ENCODE assay signal across 1 cellular context in genomic region chr7:102273749-102274712, GRCh38.
A peak's percentile ranks its signal among the peaks of the same experiment; 100 is the strongest.
TF ChIP-seq lines count a peak whose summit lies in the region.

No MANE protein-coding gene starts in this region.

TF ChIP-seq in HepG2, 621 proteins besides CTCF, POLR2A, EP300 and RAD21 (continued from another document and continues in another):
- TF ChIP-seq, protein P1, sequence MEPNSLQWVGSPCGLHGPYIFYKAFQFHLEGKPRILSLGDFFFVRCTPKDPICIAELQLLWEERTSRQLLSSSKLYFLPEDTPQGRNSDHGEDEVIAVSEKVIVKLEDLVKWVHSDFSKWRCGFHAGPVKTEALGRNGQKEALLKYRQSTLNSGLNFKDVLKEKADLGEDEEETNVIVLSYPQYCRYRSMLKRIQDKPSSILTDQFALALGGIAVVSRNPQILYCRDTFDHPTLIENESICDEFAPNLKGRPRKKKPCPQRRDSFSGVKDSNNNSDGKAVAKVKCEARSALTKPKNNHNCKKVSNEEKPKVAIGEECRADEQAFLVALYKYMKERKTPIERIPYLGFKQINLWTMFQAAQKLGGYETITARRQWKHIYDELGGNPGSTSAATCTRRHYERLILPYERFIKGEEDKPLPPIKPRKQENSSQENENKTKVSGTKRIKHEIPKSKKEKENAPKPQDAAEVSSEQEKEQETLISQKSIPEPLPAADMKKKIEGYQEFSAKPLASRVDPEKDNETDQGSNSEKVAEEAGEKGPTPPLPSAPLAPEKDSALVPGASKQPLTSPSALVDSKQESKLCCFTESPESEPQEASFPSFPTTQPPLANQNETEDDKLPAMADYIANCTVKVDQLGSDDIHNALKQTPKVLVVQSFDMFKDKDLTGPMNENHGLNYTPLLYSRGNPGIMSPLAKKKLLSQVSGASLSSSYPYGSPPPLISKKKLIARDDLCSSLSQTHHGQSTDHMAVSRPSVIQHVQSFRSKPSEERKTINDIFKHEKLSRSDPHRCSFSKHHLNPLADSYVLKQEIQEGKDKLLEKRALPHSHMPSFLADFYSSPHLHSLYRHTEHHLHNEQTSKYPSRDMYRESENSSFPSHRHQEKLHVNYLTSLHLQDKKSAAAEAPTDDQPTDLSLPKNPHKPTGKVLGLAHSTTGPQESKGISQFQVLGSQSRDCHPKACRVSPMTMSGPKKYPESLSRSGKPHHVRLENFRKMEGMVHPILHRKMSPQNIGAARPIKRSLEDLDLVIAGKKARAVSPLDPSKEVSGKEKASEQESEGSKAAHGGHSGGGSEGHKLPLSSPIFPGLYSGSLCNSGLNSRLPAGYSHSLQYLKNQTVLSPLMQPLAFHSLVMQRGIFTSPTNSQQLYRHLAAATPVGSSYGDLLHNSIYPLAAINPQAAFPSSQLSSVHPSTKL (CRISPR knock-in tag; IDR thresholded peaks at IDR 0.05), result peak; percentile 74
- peak; percentile 64; the same call in 1 of the 2 replicates for TF ChIP-seq ZNF580 (CRISPR knock-in tag; IDR thresholded peaks at IDR 0.05; ENCODE audit: borderline replicate concordance, low read depth)
- TF ChIP-seq ZNF564 (CRISPR knock-in tag; IDR thresholded peaks at IDR 0.05), result no peak
- peak; percentile 59; the same call in 1 of the 2 replicates for TF ChIP-seq ZNF768 (CRISPR knock-in tag; IDR thresholded peaks at IDR 0.05)
- TF ChIP-seq MAX (IDR thresholded peaks at IDR 0.05), result peak; percentile 94
- peak; percentile 52; the same call in 1 of the 2 replicates for TF ChIP-seq GATAD1 (CRISPR knock-in tag; IDR thresholded peaks at IDR 0.05)
- TF ChIP-seq SP5 (CRISPR knock-in tag; IDR thresholded peaks at IDR 0.05; ENCODE audit: borderline replicate concordance, low read depth), result peak; percentile 28; the same call in 1 of the 2 replicates
- no peak for TF ChIP-seq KMT2B (CRISPR knock-in tag; IDR thresholded peaks at IDR 0.05)
- TF ChIP-seq ATF4 (CRISPR knock-in tag; IDR thresholded peaks at IDR 0.05), result 0 out of 4 replicates have a peak, but pooled peaks of 1 of the 2 experiments have one; percentile 37
- TF ChIP-seq ZNF747 (CRISPR knock-in tag; IDR thresholded peaks at IDR 0.05; ENCODE audit: borderline replicate concordance), result 0 out of 2 replicates have a peak, but pooled peaks have one; percentile 18
- peak; percentile 99 for TF ChIP-seq ZNF687 (CRISPR knock-in tag; IDR thresholded peaks at IDR 0.05)
- 0 out of 2 replicates have a peak, but pooled peaks have one; percentile 61 for TF ChIP-seq MTA1 (CRISPR knock-in tag; IDR thresholded peaks at IDR 0.05; ENCODE audit: borderline replicate concordance)
- TF ChIP-seq, protein P2, sequence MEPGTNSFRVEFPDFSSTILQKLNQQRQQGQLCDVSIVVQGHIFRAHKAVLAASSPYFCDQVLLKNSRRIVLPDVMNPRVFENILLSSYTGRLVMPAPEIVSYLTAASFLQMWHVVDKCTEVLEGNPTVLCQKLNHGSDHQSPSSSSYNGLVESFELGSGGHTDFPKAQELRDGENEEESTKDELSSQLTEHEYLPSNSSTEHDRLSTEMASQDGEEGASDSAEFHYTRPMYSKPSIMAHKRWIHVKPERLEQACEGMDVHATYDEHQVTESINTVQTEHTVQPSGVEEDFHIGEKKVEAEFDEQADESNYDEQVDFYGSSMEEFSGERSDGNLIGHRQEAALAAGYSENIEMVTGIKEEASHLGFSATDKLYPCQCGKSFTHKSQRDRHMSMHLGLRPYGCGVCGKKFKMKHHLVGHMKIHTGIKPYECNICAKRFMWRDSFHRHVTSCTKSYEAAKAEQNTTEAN (CRISPR knock-in tag; conservative IDR thresholded peaks at IDR 0.05), result peak; percentile 32; the same call in 1 of the 2 replicates
- TF ChIP-seq ETV6 (CRISPR knock-in tag; conservative IDR thresholded peaks at IDR 0.05), result no peak
- peak; percentile 78 for TF ChIP-seq FOSL1 (CRISPR knock-in tag; IDR thresholded peaks at IDR 0.05; ENCODE audit: borderline replicate concordance)
- TF ChIP-seq XRCC5 (optimal IDR thresholded peaks at IDR 0.05; ENCODE audit: low read length), result peak; percentile 76
- peak; percentile 58; the same call in 1 of the 2 replicates for TF ChIP-seq SOX5 (CRISPR knock-in tag; IDR thresholded peaks at IDR 0.05; ENCODE audit: borderline replicate concordance)
- TF ChIP-seq ZSCAN25 (CRISPR knock-in tag; IDR thresholded peaks at IDR 0.05), result peak; percentile 22; the same call in 1 of the 2 replicates
- TF ChIP-seq FOXC1 (CRISPR knock-in tag; IDR thresholded peaks at IDR 0.05; ENCODE audit: borderline replicate concordance), result peak; percentile 20; the same call in 1 of the 2 replicates
- peak; percentile 85; the same call in 1 of the 2 replicates for TF ChIP-seq ZNF510 (CRISPR knock-in tag; IDR thresholded peaks at IDR 0.05; ENCODE audit: low read depth)
- TF ChIP-seq CEBPG (CRISPR knock-in tag; IDR thresholded peaks at IDR 0.05), result 0 out of 2 replicates have a peak, but pooled peaks have one; percentile 8
- TF ChIP-seq, protein P3, sequence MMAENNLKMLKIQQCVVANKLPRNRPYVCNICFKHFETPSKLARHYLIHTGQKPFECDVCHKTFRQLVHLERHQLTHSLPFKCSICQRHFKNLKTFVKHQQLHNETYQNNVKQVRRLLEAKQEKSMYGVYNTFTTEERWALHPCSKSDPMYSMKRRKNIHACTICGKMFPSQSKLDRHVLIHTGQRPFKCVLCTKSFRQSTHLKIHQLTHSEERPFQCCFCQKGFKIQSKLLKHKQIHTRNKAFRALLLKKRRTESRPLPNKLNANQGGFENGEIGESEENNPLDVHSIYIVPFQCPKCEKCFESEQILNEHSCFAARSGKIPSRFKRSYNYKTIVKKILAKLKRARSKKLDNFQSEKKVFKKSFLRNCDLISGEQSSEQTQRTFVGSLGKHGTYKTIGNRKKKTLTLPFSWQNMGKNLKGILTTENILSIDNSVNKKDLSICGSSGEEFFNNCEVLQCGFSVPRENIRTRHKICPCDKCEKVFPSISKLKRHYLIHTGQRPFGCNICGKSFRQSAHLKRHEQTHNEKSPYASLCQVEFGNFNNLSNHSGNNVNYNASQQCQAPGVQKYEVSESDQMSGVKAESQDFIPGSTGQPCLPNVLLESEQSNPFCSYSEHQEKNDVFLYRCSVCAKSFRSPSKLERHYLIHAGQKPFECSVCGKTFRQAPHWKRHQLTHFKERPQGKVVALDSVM (CRISPR knock-in tag; IDR thresholded peaks at IDR 0.05), result peak; percentile 96
- TF ChIP-seq MIXL1 (CRISPR knock-in tag; IDR thresholded peaks at IDR 0.05), result 0 out of 2 replicates have a peak, but pooled peaks have one; percentile 54
- TF ChIP-seq NFIC (IDR thresholded peaks at IDR 0.05; ENCODE audit: low read length), result no peak
- TF ChIP-seq RBAK (CRISPR knock-in tag; IDR thresholded peaks at IDR 0.05), result no peak
- TF ChIP-seq ZNF225 (CRISPR knock-in tag; IDR thresholded peaks at IDR 0.05), result 0 out of 2 replicates have a peak, but pooled peaks have one; percentile 35
- TF ChIP-seq POGZ (CRISPR knock-in tag; IDR thresholded peaks at IDR 0.05), result peak; percentile 38; the same call in 1 of the 2 replicates
- 0 out of 2 replicates have a peak, but pooled peaks have one; percentile 21 for TF ChIP-seq PPARG (CRISPR knock-in tag; conservative IDR thresholded peaks at IDR 0.05)
- TF ChIP-seq ZKSCAN1 (IDR thresholded peaks at IDR 0.05; ENCODE audit: low read length), result no peak
- TF ChIP-seq, protein P4, sequence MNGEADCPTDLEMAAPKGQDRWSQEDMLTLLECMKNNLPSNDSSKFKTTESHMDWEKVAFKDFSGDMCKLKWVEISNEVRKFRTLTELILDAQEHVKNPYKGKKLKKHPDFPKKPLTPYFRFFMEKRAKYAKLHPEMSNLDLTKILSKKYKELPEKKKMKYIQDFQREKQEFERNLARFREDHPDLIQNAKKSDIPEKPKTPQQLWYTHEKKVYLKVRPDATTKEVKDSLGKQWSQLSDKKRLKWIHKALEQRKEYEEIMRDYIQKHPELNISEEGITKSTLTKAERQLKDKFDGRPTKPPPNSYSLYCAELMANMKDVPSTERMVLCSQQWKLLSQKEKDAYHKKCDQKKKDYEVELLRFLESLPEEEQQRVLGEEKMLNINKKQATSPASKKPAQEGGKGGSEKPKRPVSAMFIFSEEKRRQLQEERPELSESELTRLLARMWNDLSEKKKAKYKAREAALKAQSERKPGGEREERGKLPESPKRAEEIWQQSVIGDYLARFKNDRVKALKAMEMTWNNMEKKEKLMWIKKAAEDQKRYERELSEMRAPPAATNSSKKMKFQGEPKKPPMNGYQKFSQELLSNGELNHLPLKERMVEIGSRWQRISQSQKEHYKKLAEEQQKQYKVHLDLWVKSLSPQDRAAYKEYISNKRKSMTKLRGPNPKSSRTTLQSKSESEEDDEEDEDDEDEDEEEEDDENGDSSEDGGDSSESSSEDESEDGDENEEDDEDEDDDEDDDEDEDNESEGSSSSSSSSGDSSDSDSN (CRISPR knock-in tag; IDR thresholded peaks at IDR 0.05), result 0 out of 2 replicates have a peak, but pooled peaks have one; percentile 31
- TF ChIP-seq ZNF616 (CRISPR knock-in tag; IDR thresholded peaks at IDR 0.05; ENCODE audit: low read depth), result peak; percentile 69; the same call in 1 of the 2 replicates
- TF ChIP-seq, protein P5, sequence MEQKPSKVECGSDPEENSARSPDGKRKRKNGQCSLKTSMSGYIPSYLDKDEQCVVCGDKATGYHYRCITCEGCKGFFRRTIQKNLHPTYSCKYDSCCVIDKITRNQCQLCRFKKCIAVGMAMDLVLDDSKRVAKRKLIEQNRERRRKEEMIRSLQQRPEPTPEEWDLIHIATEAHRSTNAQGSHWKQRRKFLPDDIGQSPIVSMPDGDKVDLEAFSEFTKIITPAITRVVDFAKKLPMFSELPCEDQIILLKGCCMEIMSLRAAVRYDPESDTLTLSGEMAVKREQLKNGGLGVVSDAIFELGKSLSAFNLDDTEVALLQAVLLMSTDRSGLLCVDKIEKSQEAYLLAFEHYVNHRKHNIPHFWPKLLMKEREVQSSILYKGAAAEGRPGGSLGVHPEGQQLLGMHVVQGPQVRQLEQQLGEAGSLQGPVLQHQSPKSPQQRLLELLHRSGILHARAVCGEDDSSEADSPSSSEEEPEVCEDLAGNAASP (CRISPR knock-in tag; IDR thresholded peaks at IDR 0.05; ENCODE audit: borderline replicate concordance), result peak; percentile 64
- TF ChIP-seq, protein P6, sequence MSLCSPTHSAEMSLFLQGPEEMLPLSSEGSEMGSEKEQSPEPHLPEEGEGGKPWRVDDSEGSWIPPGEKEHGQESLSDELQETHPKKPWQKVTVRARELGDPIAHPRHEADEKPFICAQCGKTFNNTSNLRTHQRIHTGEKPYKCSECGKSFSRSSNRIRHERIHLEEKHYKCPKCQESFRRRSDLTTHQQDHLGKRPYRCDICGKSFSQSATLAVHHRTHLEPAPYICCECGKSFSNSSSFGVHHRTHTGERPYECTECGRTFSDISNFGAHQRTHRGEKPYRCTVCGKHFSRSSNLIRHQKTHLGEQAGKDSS (CRISPR knock-in tag; IDR thresholded peaks at IDR 0.05; ENCODE audit: borderline replicate concordance, low read depth), result peak; percentile 86; the same call in 1 of the 2 replicates
- TF ChIP-seq SAP130 (CRISPR knock-in tag; IDR thresholded peaks at IDR 0.05; ENCODE audit: low read depth), result peak; percentile 97
- no peak for TF ChIP-seq ZBTB46 (CRISPR knock-in tag; IDR thresholded peaks at IDR 0.05; ENCODE audit: borderline replicate concordance)
- no peak for TF ChIP-seq ZNF556 (CRISPR knock-in tag; IDR thresholded peaks at IDR 0.05; ENCODE audit: borderline replicate concordance)
- TF ChIP-seq FOXK1 (CRISPR knock-in tag; IDR thresholded peaks at IDR 0.05; ENCODE audit: borderline replicate concordance, low read depth), result 0 out of 2 replicates have a peak, but pooled peaks have one; percentile 24
- peak; percentile 76; the same call in 1 of the 2 replicates for TF ChIP-seq HOXA3 (CRISPR knock-in tag; IDR thresholded peaks at IDR 0.05)
- peak; percentile 58 for TF ChIP-seq YY1 (IDR thresholded peaks at IDR 0.05; ENCODE audit: insufficient read depth, insufficient replicate concordance, low read depth, low read length)
